Comparison of ENCODE assay signal across 13 cellular contexts in the genomic region with DNA sequence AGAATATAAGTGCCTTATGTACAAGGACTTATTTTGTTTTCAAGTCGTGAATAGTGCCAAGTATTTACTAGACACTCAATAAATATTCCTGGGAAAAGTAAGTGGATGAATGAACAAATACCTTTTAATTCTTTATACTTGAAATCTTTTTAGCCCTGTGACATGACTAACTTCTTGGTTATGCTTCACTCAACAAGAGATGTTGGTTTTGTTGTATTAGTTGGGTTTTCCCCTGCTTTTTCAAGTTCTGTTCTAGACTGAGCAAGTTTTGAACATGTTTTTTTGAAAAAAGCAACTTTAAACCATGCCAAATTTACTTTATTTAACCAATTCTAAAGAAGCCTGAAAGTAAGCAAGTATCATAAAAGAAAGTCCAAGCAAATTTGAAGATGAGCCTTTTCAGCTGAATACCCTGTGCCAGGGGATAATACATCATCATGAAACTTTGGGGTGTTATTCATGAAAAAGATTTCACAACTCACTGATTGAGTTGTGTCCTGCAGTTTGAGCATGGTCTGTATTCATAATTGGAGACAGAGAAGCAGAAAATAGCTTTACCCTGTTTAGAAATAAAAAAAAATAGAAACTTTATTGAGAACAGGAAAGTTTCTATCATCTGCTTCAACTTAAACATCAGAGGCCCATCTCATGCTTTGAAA. TPM values are rescaled to one million over a fixed set of nuclear protein-coding genes. Genes with fewer than 3 reads are reported as not detected.
A peak's percentile ranks its signal among the peaks of the same experiment; 100 is the strongest.
DNase-seq lines count a peak whose midpoint lies in the region; ATAC-seq and TF ChIP-seq lines count a peak whose summit lies in the region.
"Had no signal": no experiment of that assay in that cellular context is flagged by ENCODE, and none has a peak within 500 bp of the region (broad histone marks: within the 10 kb centered on the region; RNA-seq: fewer than 3 reads in every experiment).

No MANE protein-coding gene starts in this region.

- H3K27me3 Mint-ChIP-seq in activated CD4-positive, alpha-beta memory T cell treated with anti-CD3 and anti-CD28 coated beads, Interleukin-2, amount 10 ng/mL, durations not matched to agents 7 days and 5 days: no peaks in the 10 kb centered on the region

- H3K27ac Mint-ChIP-seq in activated CD4-positive, alpha-beta memory T cell treated with anti-CD3 and anti-CD28 coated beads, Interleukin-2, amount 10 ng/mL, durations not matched to agents 7 days and 5 days: no peak overlapping the region

- H3K36me3 ChIP-seq in hepatocyte (replicated peaks; ENCODE audit: insufficient read depth, low read depth): no peaks in the 10 kb centered on the region
- H3K36me3 ChIP-seq: pancreas, SJCRH30 had no signal

- H3K9me2 ChIP-seq in hepatocyte (replicated peaks; ENCODE audit: insufficient read depth): no peaks in the 10 kb centered on the region

- POLR2A ChIA-PET in activated CD4-positive, alpha-beta memory T cell treated with anti-CD3 and anti-CD28 coated beads, Interleukin-2, amount 10 ng/mL, durations not matched to agents 7 days and 5 days (lab: Charles Lee): interaction anchor here (1.1 kb wide), 1 partner anchor 636 kb away, joined by 4 read pairs; no protein-coding TSS in a partner anchor

- no peak overlapping the region for H2AFZ ChIP-seq in hepatocyte

- no peaks in the 10 kb centered on the region for H3K9me3 Mint-ChIP-seq in activated CD4-positive, alpha-beta memory T cell treated with anti-CD3 and anti-CD28 coated beads, Interleukin-2, amount 10 ng/mL, durations not matched to agents 7 days and 5 days

- H3K4me1 Mint-ChIP-seq in activated CD4-positive, alpha-beta memory T cell treated with anti-CD3 and anti-CD28 coated beads, Interleukin-2, amount 10 ng/mL, durations not matched to agents 7 days and 5 days: no peaks in the 10 kb centered on the region

- H3K79me2 ChIP-seq in hepatocyte: no peaks in the 10 kb centered on the region

- H3K9me3 ChIP-seq in hepatocyte (ENCODE audit: low read depth): no peaks in the 10 kb centered on the region
- H3K9me3 ChIP-seq: pancreas, SJCRH30 had no signal

- H3K36me3 Mint-ChIP-seq in activated CD4-positive, alpha-beta memory T cell treated with anti-CD3 and anti-CD28 coated beads, Interleukin-2, amount 10 ng/mL, durations not matched to agents 7 days and 5 days (ENCODE audit: low read depth): no peaks in the 10 kb centered on the region

- H3K27ac ChIP-seq in hepatocyte: peak overlapping the region; percentile 51
- H3K27ac ChIP-seq: dorsolateral prefrontal cortex, HL-60, pancreas, SJCRH30 had no signal

- DNase-seq in hepatocyte (ENCODE audit: low spot score): no peak
- no peak for DNase-seq in DMS79 treated with DMSO at 0.1 percent for 48 hours (lab: John Stamatoyannopoulos, UW)
- no peak for DNase-seq in NCI-H446 (lab: John Stamatoyannopoulos, UW)
- no peak for DNase-seq in activated CD4-positive, CD25-positive, alpha-beta regulatory T cell (lab: John Stamatoyannopoulos, UW)
- DNase-seq in activated CD4-positive, alpha-beta memory T cell treated with anti-CD3 and anti-CD28 coated beads, Interleukin-2, amount 10 ng/mL, durations not matched to agents 7 days and 5 days: no peak
- DNase-seq: dorsolateral prefrontal cortex, NCI-H187 treated with DMSO at 0.1 percent for 48 hours, pancreas, SJCRH30 had no signal

- no peaks in the 10 kb centered on the region for H3K4me1 ChIP-seq in hepatocyte (ENCODE audit: insufficient read depth)
- H3K4me1 ChIP-seq: pancreas, SJCRH30 had no signal

- ATAC-seq in GM18520 (IDR thresholded peaks at IDR 0.05; ENCODE audit: unreplicated experiment) (peak; percentile 76), GM21576 (IDR thresholded peaks at IDR 0.05; ENCODE audit: unreplicated experiment) (peak; percentile 77), HG03196 (IDR thresholded peaks at IDR 0.05; ENCODE audit: unreplicated experiment) (peak; percentile 85)
- ATAC-seq: pancreas had no signal

- 89% methylated on average over 1 of the region's 1 CpG for WGBS in hepatocyte (ENCODE audit: low lambda C conversion rate, missing lambda C conversion rate)

- no peak overlapping the region for H3K4me3 Mint-ChIP-seq in activated CD4-positive, alpha-beta memory T cell treated with anti-CD3 and anti-CD28 coated beads, Interleukin-2, amount 10 ng/mL, durations not matched to agents 7 days and 5 days

- CTCF ChIA-PET in activated CD4-positive, alpha-beta memory T cell treated with anti-CD3 and anti-CD28 coated beads, Interleukin-2, amount 10 ng/mL, durations not matched to agents 7 days and 5 days (lab: Charles Lee): no interaction called here

- TF ChIP-seq CTCF in hepatocyte (IDR thresholded peaks at IDR 0.05; ENCODE audit: poor library complexity): no peak

- H4K20me1 ChIP-seq in hepatocyte (ENCODE audit: insufficient read depth, poor library complexity, severe bottlenecking): no peaks in the 10 kb centered on the region

- no peak overlapping the region for H3K4me2 ChIP-seq in hepatocyte

- no peak overlapping the region for H3K4me3 ChIP-seq in hepatocyte
- H3K4me3 ChIP-seq: dorsolateral prefrontal cortex, pancreas, SJCRH30 had no signal

- H3K27me3 ChIP-seq in hepatocyte: no peaks in the 10 kb centered on the region
- H3K27me3 ChIP-seq: dorsolateral prefrontal cortex, pancreas, SJCRH30 had no signal

RNA-seq across cellular contexts. Expression of a gene that starts 11.1 kb away (rescaled TPM):
- total RNA-seq in hepatocyte: 105 and 125 TPM in 2 replicates
- 47.2 and 58.1 TPM in 2 replicates for polyA plus RNA-seq in hepatocyte
- total RNA-seq in activated CD4-positive, alpha-beta memory T cell treated with anti-CD3 and anti-CD28 coated beads, Interleukin-2, amount 10 ng/mL, durations not matched to agents 7 days and 5 days: 10 to 100 TPM; 11.4 to 12.9 TPM
